Comparison of ENCODE assay signal across 8 cellular contexts in genomic region chr7:128425851-128426250, GRCh38. TPM values are rescaled to one million over a fixed set of nuclear protein-coding genes. Genes with fewer than 3 reads are reported as not detected.
DNase-seq lines count a peak whose midpoint lies in the region; ATAC-seq, FAIRE-seq and TF ChIP-seq lines count a peak whose summit lies in the region.

No MANE protein-coding gene starts in this region.

- no peaks in the 10 kb centered on the region for H3K9me1 ChIP-seq in IMR-90 (ENCODE audit: insufficient read depth, low read length)

- BruUV-seq in IMR-90 (replicated peaks; lab: Mats Ljungman, UMichigan): no TSS peak

- no peak overlapping the region for H3K23ac ChIP-seq in IMR-90 (ENCODE audit: low read depth, low read length)

- POLR2A ChIA-PET in IMR-90 (lab: Charles Lee; ENCODE audit: unreplicated experiment): no interaction called here

- H2BK20ac ChIP-seq in IMR-90 (ENCODE audit: low read depth, low read length): no peak overlapping the region

- H4K20me1 ChIP-seq in IMR-90 (ENCODE audit: insufficient read depth, low read length): no peaks in the 10 kb centered on the region

- H3K56ac ChIP-seq in IMR-90 (ENCODE audit: extremely low read depth, insufficient read depth, low read length): no peak overlapping the region

- DNase-seq in D721Med (ENCODE audit: insufficient read length, low spot score) (peak; percentile 73), IMR-90 (peak; percentile 52), RWPE2 (ENCODE audit: low spot score) (no peak), head of caudate nucleus (peak in 41 of 42 donors; percentile 54 to 93 (median 82)), psoas muscle (peak; percentile 58 to 69)
- DNase-seq in activated gamma-delta T cell treated with anti-CD3 and anti-CD28 coated beads, Interleukin-2, amount 50 U/mL, for 16 hours (ENCODE audit: low read depth): peak; percentile 58

- H3K4ac ChIP-seq in IMR-90 (ENCODE audit: low read depth, low read length): no peak overlapping the region

- H2AK9ac ChIP-seq in IMR-90 (replicated peaks; ENCODE audit: low read depth, low read length, poor library complexity): peak overlapping the region; percentile 77

- H3K27me3 ChIP-seq in IMR-90 (ENCODE audit: control insufficient read depth, insufficient read depth, low read length) (peaks cover 5% of the 10 kb centered on the region), RWPE2 (ENCODE audit: insufficient read depth, poor library complexity, severe bottlenecking) (no peaks in the 10 kb centered on the region), psoas muscle (ENCODE audit: insufficient read depth in 3 of 3, low read length in 2 of 3) (peaks cover 0 to 6% (median 0%) of the 10 kb centered on the region in 3 donors)

- no peak overlapping the region for H3K4me3 ChIP-seq in IMR-90 (ENCODE audit: insufficient read depth, low read depth, low read length)
- H3K4me3 ChIP-seq in RWPE2 (ENCODE audit: severe bottlenecking): no peak overlapping the region
- H3K4me3 ChIP-seq in psoas muscle: no peak overlapping the region

- H3K4me2 ChIP-seq in IMR-90 (ENCODE audit: low read depth, low read length): no peak overlapping the region

- no peak overlapping the region for H2BK15ac ChIP-seq in IMR-90 (ENCODE audit: low read depth, low read length)

- TF ChIP-seq CTCF in D721Med (IDR thresholded peaks at IDR 0.05; ENCODE audit: insufficient read depth, missing control alignments) (peak; percentile 97), IMR-90 (conservative IDR thresholded peaks at IDR 0.05; ENCODE audit: low read depth, low read length) (peak; percentile 89), RWPE2 (IDR thresholded peaks at IDR 0.05; ENCODE audit: poor library complexity, severe bottlenecking) (peak; percentile 90), psoas muscle (IDR thresholded peaks at IDR 0.05) (peak; percentile 82)

- H3K27ac ChIP-seq in IMR-90 (ENCODE audit: insufficient read depth, low read length) (no peak overlapping the region), RWPE2 (ENCODE audit: poor library complexity, severe bottlenecking) (no peak overlapping the region), psoas muscle (no peak overlapping the region)

- TF ChIP-seq RAD21 in IMR-90 (IDR thresholded peaks at IDR 0.05; ENCODE audit: low read length): peak; percentile 84

- 25% methylated on average over 2 of the region's 4 CpGs; no CpG with 5 or more reads in 1 of the 2 experiments for WGBS in IMR-90 (ENCODE audit: extremely low coverage in 2 of 2, insufficient read length in 1 of 2), 2 experiments
- 41 to 47% (median 45%) methylated on average over 4 of the region's 4 CpGs for WGBS in psoas muscle, 3 donors

- peak; percentile 82 for ATAC-seq in IMR-90 (ENCODE audit: low read depth)
- ATAC-seq in RWPE2 (ENCODE audit: low read depth): peak; percentile 54
- ATAC-seq in psoas muscle: peak; percentile 63 to 74 (median 70)
- no peak for ATAC-seq in HG03045 (IDR thresholded peaks at IDR 0.05; ENCODE audit: unreplicated experiment)
- no peak for ATAC-seq in HG02798 (IDR thresholded peaks at IDR 0.05; ENCODE audit: poor library complexity, unreplicated experiment)

- CTCF ChIA-PET in IMR-90 (lab: Yijun Ruan, JAX): interaction anchor here (0.6 to 5.1 kb wide), 10 partner anchors 9 to 81 kb away, joined by 3 to 71 read pairs (median 4); no protein-coding TSS in a partner anchor

- intact Hi-C loops in IMR-90 (cut with micrococcal nuclease) (loop anchor here (1.0 to 5.0 kb wide), 3 partner anchors 28 to 456 kb away; no protein-coding TSS in a partner anchor), head of caudate nucleus (cut with DNase I) (loop anchor here (2.0 kb wide), 1 partner anchor 33 kb away; no protein-coding TSS in a partner anchor), psoas muscle (cut with DNase I) (loop anchor here in 1 of 2 donors (1.0 kb wide), 1 partner anchor 28 kb away; no protein-coding TSS in a partner anchor)

- FAIRE-seq in D721Med (lab: Jason Lieb, UNC): no peak

- no peak overlapping the region for H3K14ac ChIP-seq in IMR-90 (replicated peaks; ENCODE audit: low read depth, low read length)

- no peak overlapping the region for H4K5ac ChIP-seq in IMR-90 (ENCODE audit: low read depth, low read length)

- H3K36me3 ChIP-seq in IMR-90 (ENCODE audit: control insufficient read depth, insufficient read depth, low read length) (no peaks in the 10 kb centered on the region), RWPE2 (ENCODE audit: low read depth) (no peaks in the 10 kb centered on the region), psoas muscle (ENCODE audit: insufficient read depth in 1 of 2, low read depth in 1 of 2) (no peaks in the 10 kb centered on the region)

- H4K8ac ChIP-seq in IMR-90 (ENCODE audit: low read depth in 2 of 2, low read length in 2 of 2): no peak overlapping the region

- dilution Hi-C loops in IMR-90 (cut with HindIII; ENCODE audit: low sequenced_read_pairs, unreplicated experiment): no loop called here

- H3K9ac ChIP-seq in IMR-90 (ENCODE audit: low read depth, low read length): no peak overlapping the region

- H3K4me1 ChIP-seq in IMR-90 (ENCODE audit: control insufficient read depth, insufficient read depth, low read length): peaks cover 1% of the 10 kb centered on the region; the same call in 1 of the 2 replicates
- H3K4me1 ChIP-seq in RWPE2 (ENCODE audit: insufficient read depth, poor library complexity, severe bottlenecking): no peaks in the 10 kb centered on the region
- no peaks in the 10 kb centered on the region for H3K4me1 ChIP-seq in psoas muscle

- H3K9me3 ChIP-seq in IMR-90 (ENCODE audit: control insufficient read depth, insufficient read depth, low read length): no peaks in the 10 kb centered on the region
- H3K9me3 ChIP-seq in RWPE2 (ENCODE audit: severe bottlenecking): no peaks in the 10 kb centered on the region
- no peaks in the 10 kb centered on the region for H3K9me3 ChIP-seq in psoas muscle

- H3K18ac ChIP-seq in IMR-90 (ENCODE audit: low read depth, low read length): no peak overlapping the region

- no peak overlapping the region for H2BK120ac ChIP-seq in IMR-90 (ENCODE audit: low read depth, low read length)

- in situ Hi-C loops in IMR-90 (cut with MboI; ENCODE audit: low sequenced_read_pairs): loop anchor here (5.0 kb wide), 1 partner anchor 36 kb away; no protein-coding TSS in a partner anchor

- H2AK5ac ChIP-seq in IMR-90 (ENCODE audit: low read depth, low read length): no peak overlapping the region

- no peaks in the 10 kb centered on the region for H3K79me1 ChIP-seq in IMR-90 (ENCODE audit: low read depth in 1 of 2, low read length in 2 of 2)

- no peak for TF ChIP-seq POLR2A in IMR-90 (IDR thresholded peaks at IDR 0.05; ENCODE audit: low read depth, low read length)

- peak overlapping the region; percentile 41 for H2AFZ ChIP-seq in IMR-90 (replicated peaks; ENCODE audit: low read length, poor library complexity)

- no peak overlapping the region for H4K91ac ChIP-seq in IMR-90 (ENCODE audit: insufficient read depth, low read depth, low read length)

- no peak overlapping the region for H2BK5ac ChIP-seq in IMR-90 (ENCODE audit: low read depth, low read length, poor library complexity, severe bottlenecking)

TF ChIP-seq in IMR-90, 13 proteins besides CTCF, POLR2A, EP300 and RAD21:
- TF ChIP-seq SMC3 (IDR thresholded peaks at IDR 0.05; ENCODE audit: low read depth, low read length): peak; percentile 75
- TF ChIP-seq NFE2L2 (IDR thresholded peaks at IDR 0.05; ENCODE audit: low read depth, low read length): no peak

RNA-seq across cellular contexts. Expression of gene IMPDH1, which starts 16.1 kb away (rescaled TPM):
- total RNA-seq in IMR-90 (2012; rRNA removed) (45.3 and 49.5 TPM in 2 replicates), psoas muscle (10 to 100 TPM in 1 of 4 donors, 1 to 10 TPM in 3; 6.2 to 10.3 (median 8.6) TPM)
- polyA plus RNA-seq in IMR-90 (2012; rRNA removed) (69.3 and 72.0 TPM in 2 replicates), psoas muscle (1 to 10 TPM; 5.6 to 8.8 (median 6.2) TPM)
- 76.2 and 79.9 TPM in 2 replicates for polyA plus RNA-seq in IMR-90 (2012; cell fraction: cytosol; rRNA removed)
- polyA plus RNA-seq in IMR-90 (2012; cell fraction: nucleus; rRNA removed; ENCODE audit: low replicate concordance): 87.3 and 216 TPM in 2 replicates

RNA-seq across cellular contexts. Expression of gene HILPDA, which starts 29.8 kb away (rescaled TPM):
- total RNA-seq in IMR-90 (2012; rRNA removed) (23.6 and 31.2 TPM in 2 replicates), psoas muscle (1 to 10 TPM; 1.9 to 6.0 (median 2.8) TPM)
- polyA plus RNA-seq in IMR-90 (2012; rRNA removed) (29.8 and 35.6 TPM in 2 replicates), psoas muscle (1 to 10 TPM; 4.1 to 9.7 (median 8.5) TPM)
- polyA plus RNA-seq in IMR-90 (2012; cell fraction: cytosol; rRNA removed): 24.4 and 28.0 TPM in 2 replicates
- polyA plus RNA-seq in IMR-90 (2012; cell fraction: nucleus; rRNA removed; ENCODE audit: low replicate concordance): 17.9 and 23.2 TPM in 2 replicates

RNA-seq across cellular contexts. Expression of gene METTL2B, which starts 50.7 kb away (rescaled TPM):
- 34.2 and 45.8 TPM in 2 replicates for total RNA-seq in IMR-90 (2012; rRNA removed)
- polyA plus RNA-seq in IMR-90 (2012; rRNA removed): 14.1 and 18.0 TPM in 2 replicates
- polyA plus RNA-seq in IMR-90 (2012; cell fraction: cytosol; rRNA removed): 7.1 and 7.9 TPM in 2 replicates
- polyA plus RNA-seq in IMR-90 (2012; cell fraction: nucleus; rRNA removed; ENCODE audit: low replicate concordance): 6.4 and 18.4 TPM in 2 replicates
- 10 to 100 TPM; 18.1 to 29.2 (median 21.8) TPM for total RNA-seq in psoas muscle
- polyA plus RNA-seq in psoas muscle: 10 to 100 TPM; 11.8 to 26.0 (median 24.2) TPM

Comparison
In these comparisons a context has a peak if more than half of its experiments do, and no peak if none do; other contexts are left out.
1. ATAC-seq: peak in IMR-90 (single experiment), RWPE2 (single experiment) and psoas muscle (4 of 4); none in HG03045 (single experiment) and HG02798 (single experiment).
2. Peak in every context shown above with its lines, with median percentiles within 50 percentile points of each other: CTCF ChIP-seq.